In the genomic region with DNA sequence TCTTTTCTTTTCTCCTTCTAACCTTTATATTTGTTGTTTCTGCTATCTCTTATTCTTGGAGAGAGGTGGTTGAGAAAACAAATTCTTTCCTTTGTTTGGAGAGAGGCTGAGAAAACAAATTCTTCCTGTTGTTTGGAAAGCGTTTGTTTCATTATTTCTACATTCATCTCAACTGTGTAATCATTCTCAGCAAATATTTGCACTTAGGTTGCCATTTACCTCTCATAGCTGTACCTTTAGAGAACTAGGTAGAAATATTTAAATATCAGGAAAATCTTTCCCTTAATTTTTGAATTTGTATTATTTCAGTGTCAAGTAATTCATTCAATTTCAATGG, we compare ENCODE assay signal across 19 cellular contexts.
DNase-seq lines count a peak whose midpoint lies in the region; ATAC-seq, FAIRE-seq and TF ChIP-seq lines count a peak whose summit lies in the region.
"Had no signal": no experiment of that assay in that cellular context is flagged by ENCODE, and none has a peak within 500 bp of the region (broad histone marks: within the 10 kb centered on the region; RNA-seq: fewer than 3 reads in every experiment).

No MANE protein-coding gene starts in this region.

- no peak for TF ChIP-seq EP300 in A549 (IDR thresholded peaks at IDR 0.05)

- POLR2A ChIA-PET in A549 (lab: Yijun Ruan, JAX), result no interaction called here

- TF ChIP-seq POLR2A in A549 (IDR thresholded peaks at IDR 0.05; ENCODE audit: low read length) (no peak), gastrocnemius medialis (IDR thresholded peaks at IDR 0.05) (no peak)

- intact Hi-C loops in gastrocnemius medialis (cut with DNase I; ENCODE audit: low total_unique reads), result no loop called here
- intact Hi-C loops in sciatic nerve (cut with DNase I), result no loop called here
- intact Hi-C loops in tibial artery (cut with DNase I; ENCODE audit: low total_unique reads), result no loop called here

- 4% methylated on average over 1 of the region's 1 CpG for WGBS in A549 (ENCODE audit: missing lambda C conversion rate)

- H3K9me3 ChIP-seq in A549, result no peaks in the 10 kb centered on the region
- H3K9me3 ChIP-seq in gastrocnemius medialis, result no peaks in the 10 kb centered on the region
- no peaks in the 10 kb centered on the region for H3K9me3 ChIP-seq in tibial artery

- H3K27me3 ChIP-seq in gastrocnemius medialis, result no peaks in the 10 kb centered on the region
- no peaks in the 10 kb centered on the region for H3K27me3 ChIP-seq in tibial artery

- H3K4me3 ChIP-seq in A549 (no peak overlapping the region), gastrocnemius medialis (no peak overlapping the region), tibial artery (no peak overlapping the region)
- H3K4me3 ChIP-seq: GM12878, GM23338, SK-N-MC had no signal

- H3K4me1 ChIP-seq in A549, result peaks cover 10% of the 10 kb centered on the region; the same call in 2 of the 3 replicates
- H3K4me1 ChIP-seq in gastrocnemius medialis, result no peaks in the 10 kb centered on the region
- H3K4me1 ChIP-seq in tibial artery, result no peaks in the 10 kb centered on the region

- in situ Hi-C loops in gastrocnemius medialis (cut with MboI; ENCODE audit: low sequenced_read_pairs in 4 of 4), result no loop called here

- no peaks in the 10 kb centered on the region for H3K36me3 ChIP-seq in gastrocnemius medialis
- no peaks in the 10 kb centered on the region for H3K36me3 ChIP-seq in tibial artery

- no peak for FAIRE-seq in A549 (lab: Jason Lieb, UNC)
- FAIRE-seq: GM12878 had no signal

- no peak overlapping the region for H3K27ac ChIP-seq in A549
- H3K27ac ChIP-seq in gastrocnemius medialis, result no peak overlapping the region
- no peak overlapping the region for H3K27ac ChIP-seq in tibial artery
- H3K27ac ChIP-seq: KMS-11, SK-N-MC had no signal

- peak in 1 of 2 experiments; percentile 7 for DNase-seq in A549 (ENCODE audit: low read depth in 1 of 2, low spot score in 1 of 2)
- peak; percentile 69 for DNase-seq in DMS153 (lab: John Stamatoyannopoulos, UW)
- peak; percentile 88 for DNase-seq in NCI-H2081 treated with DMSO at 0.1 percent for 48 hours (lab: John Stamatoyannopoulos, UW)
- peak; percentile 56 to 62 for DNase-seq in SHP77 (lab: John Stamatoyannopoulos, UW)
- no peak for DNase-seq in gastrocnemius medialis
- DNase-seq in glomerular visceral epithelial cell (ENCODE audit: extremely low spot score), result no peak
- DNase-seq in sciatic nerve (ENCODE audit: low spot score), result no peak
- no peak for DNase-seq in tibial artery
- DNase-seq: CD4-positive, alpha-beta T cell; GDM1; NCI-H1048; NCI-H187 treated with DMSO at 0.1 percent for 48 hours; NCI-H526 treated with DMSO at 0.1 percent for 48 hours; T-helper 9 cell had no signal

- CTCF ChIA-PET in A549 (lab: Yijun Ruan, JAX), result no interaction called here

- TF ChIP-seq RAD21 in A549 (conservative IDR thresholded peaks at IDR 0.05 in 1 of 2, IDR thresholded peaks at IDR 0.05 in 1 of 2), result no peak

- TF ChIP-seq CTCF in A549 (IDR thresholded peaks at IDR 0.05) (no peak), gastrocnemius medialis (IDR thresholded peaks at IDR 0.05 in 4 of 5, conservative IDR thresholded peaks at IDR 0.05 in 1 of 5) (no peak), tibial artery (IDR thresholded peaks at IDR 0.05) (no peak)

- H3K4me2 ChIP-seq in A549, result peak overlapping the region; percentile 38
- H3K4me2 ChIP-seq: GM23338, KMS-11 had no signal

- ATAC-seq in A549, result no peak; a peak in 1 of 6 replicates
- ATAC-seq in gastrocnemius medialis, result no peak
- ATAC-seq in sciatic nerve, result no peak
- ATAC-seq: GM12878, GM23338, HCT116 had no signal

TF ChIP-seq in A549, 52 proteins besides CTCF, POLR2A, EP300 and RAD21:
- TF ChIP-seq SMC3 (IDR thresholded peaks at IDR 0.05) (no peak), FOSB (CRISPR knock-in tag; IDR thresholded peaks at IDR 0.05) (no peak), NFE2L2 (conservative IDR thresholded peaks at IDR 0.05; ENCODE audit: low read length) (no peak), CEBPB (IDR thresholded peaks at IDR 0.05) (no peak), MYC (IDR thresholded peaks at IDR 0.05; ENCODE audit: borderline replicate concordance, low read length) (no peak), EHF (CRISPR knock-in tag; IDR thresholded peaks at IDR 0.05) (no peak), HOXB5 (CRISPR knock-in tag; IDR thresholded peaks at IDR 0.05) (no peak), CBX8 (IDR thresholded peaks at IDR 0.05) (no peak), FOSL2 (IDR thresholded peaks at IDR 0.05) (no peak), FOSL2 (CRISPR knock-in tag; IDR thresholded peaks at IDR 0.05) (no peak), TFCP2L1 (CRISPR knock-in tag; IDR thresholded peaks at IDR 0.05) (no peak), RFX5 (IDR thresholded peaks at IDR 0.05) (no peak), CHD4 (IDR thresholded peaks at IDR 0.05; ENCODE audit: borderline replicate concordance) (no peak)
- TF ChIP-seq, protein P1, sequence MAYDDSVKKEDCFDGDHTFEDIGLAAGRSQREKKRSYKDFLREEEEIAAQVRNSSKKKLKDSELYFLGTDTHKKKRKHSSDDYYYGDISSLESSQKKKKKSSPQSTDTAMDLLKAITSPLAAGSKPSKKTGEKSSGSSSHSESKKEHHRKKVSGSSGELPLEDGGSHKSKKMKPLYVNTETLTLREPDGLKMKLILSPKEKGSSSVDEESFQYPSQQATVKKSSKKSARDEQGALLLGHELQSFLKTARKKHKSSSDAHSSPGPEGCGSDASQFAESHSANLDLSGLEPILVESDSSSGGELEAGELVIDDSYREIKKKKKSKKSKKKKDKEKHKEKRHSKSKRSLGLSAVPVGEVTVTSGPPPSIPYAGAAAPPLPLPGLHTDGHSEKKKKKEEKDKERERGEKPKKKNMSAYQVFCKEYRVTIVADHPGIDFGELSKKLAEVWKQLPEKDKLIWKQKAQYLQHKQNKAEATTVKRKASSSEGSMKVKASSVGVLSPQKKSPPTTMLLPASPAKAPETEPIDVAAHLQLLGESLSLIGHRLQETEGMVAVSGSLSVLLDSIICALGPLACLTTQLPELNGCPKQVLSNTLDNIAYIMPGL (CRISPR knock-in tag; IDR thresholded peaks at IDR 0.05; ENCODE audit: borderline replicate concordance), result no peak
- TF ChIP-seq, protein P2, sequence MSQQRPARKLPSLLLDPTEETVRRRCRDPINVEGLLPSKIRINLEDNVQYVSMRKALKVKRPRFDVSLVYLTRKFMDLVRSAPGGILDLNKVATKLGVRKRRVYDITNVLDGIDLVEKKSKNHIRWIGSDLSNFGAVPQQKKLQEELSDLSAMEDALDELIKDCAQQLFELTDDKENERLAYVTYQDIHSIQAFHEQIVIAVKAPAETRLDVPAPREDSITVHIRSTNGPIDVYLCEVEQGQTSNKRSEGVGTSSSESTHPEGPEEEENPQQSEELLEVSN (IDR thresholded peaks at IDR 0.05; ENCODE audit: borderline replicate concordance, low read depth), result no peak
- TF ChIP-seq, protein P3, sequence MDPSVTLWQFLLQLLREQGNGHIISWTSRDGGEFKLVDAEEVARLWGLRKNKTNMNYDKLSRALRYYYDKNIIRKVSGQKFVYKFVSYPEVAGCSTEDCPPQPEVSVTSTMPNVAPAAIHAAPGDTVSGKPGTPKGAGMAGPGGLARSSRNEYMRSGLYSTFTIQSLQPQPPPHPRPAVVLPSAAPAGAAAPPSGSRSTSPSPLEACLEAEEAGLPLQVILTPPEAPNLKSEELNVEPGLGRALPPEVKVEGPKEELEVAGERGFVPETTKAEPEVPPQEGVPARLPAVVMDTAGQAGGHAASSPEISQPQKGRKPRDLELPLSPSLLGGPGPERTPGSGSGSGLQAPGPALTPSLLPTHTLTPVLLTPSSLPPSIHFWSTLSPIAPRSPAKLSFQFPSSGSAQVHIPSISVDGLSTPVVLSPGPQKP (IDR thresholded peaks at IDR 0.05; ENCODE audit: low read depth, low read length), result no peak

Comparison
In these comparisons a context has a peak if more than half of its experiments do, and no peak if none do; other contexts are left out.
1. DNase-seq: peak in DMS153 (single experiment), NCI-H2081 treated with DMSO at 0.1 percent for 48 hours (single experiment) and SHP77 (2 of 2); none in gastrocnemius medialis (0 of 2), glomerular visceral epithelial cell (single experiment), sciatic nerve (single experiment) and tibial artery (0 of 2).